ENCODE assay signal across 30 cellular contexts in genomic region chr19:4493929-4494690, GRCh38. TPM values are rescaled to one million over a fixed set of nuclear protein-coding genes. Genes with fewer than 3 reads are reported as not detected.
"Had no signal": no experiment of that assay in that cellular context is flagged by ENCODE, and none has a peak within 500 bp of the region (broad histone marks: within the 10 kb centered on the region; RNA-seq: fewer than 3 reads in every experiment).

No MANE protein-coding gene starts in this region.

- DNase-seq: activated CD4-positive, alpha-beta T cell treated with anti-CD3 and anti-CD28 coated beads, Interleukin-2, amount 10 ng/mL, durations not matched to agents 7 days and 5 days; activated CD8-positive, alpha-beta memory T cell treated with anti-CD3 and anti-CD28 coated beads, Interleukin-2, amount 10 ng/mL, durations not matched to agents 7 days and 5 days; activated CD8-positive, alpha-beta T cell treated with anti-CD3 and anti-CD28 coated beads for 36 hours; activated gamma-delta T cell; activated naive CD4-positive, alpha-beta T cell treated with anti-CD3 and anti-CD28 coated beads, Interleukin-2, amount 50 U/mL, for 16 hours; activated naive CD8-positive, alpha-beta T cell treated with anti-CD3 and anti-CD28 coated beads, Interleukin-2, amount 50 U/mL, for 24 hours; activated T-cell treated with anti-CD3 and anti-CD28 coated beads for 4 hours; brain microvascular endothelial cell; central memory CD4-positive, alpha-beta T cell; effector memory CD8-positive, alpha-beta T cell; hippocampal formation; kidney glomerular epithelial cell; naive thymus-derived CD8-positive, alpha-beta T cell; ovary; stimulated activated CD4-positive, alpha-beta T cell treated with anti-CD3 and anti-CD28 coated beads, Interleukin-1b, Interleukin-23, amount 100 ng/mL, for 48 hours; substantia nigra; tibial artery had no signal

- H3K27ac ChIP-seq: ascending aorta, brain microvascular endothelial cell, esophagus muscularis mucosa, left lung, neural progenitor cell, ovary, prostate gland, skin epidermis, tibial artery, VCaP had no signal

- ATAC-seq: activated CD4-positive, CD25-positive, alpha-beta regulatory T cell treated with anti-CD3 and anti-CD28 coated beads, Interleukin-2, amount 50 U/mL, for 24 hours; activated CD8-positive, alpha-beta memory T cell treated with anti-CD3 and anti-CD28 coated beads, Interleukin-2, amount 10 ng/mL, durations not matched to agents 7 days and 5 days; activated CD8-positive, alpha-beta T cell treated with anti-CD3 and anti-CD28 coated beads for 36 hours; activated naive CD8-positive, alpha-beta T cell treated with anti-CD3 and anti-CD28 coated beads, Interleukin-2, amount 50 U/mL, for 24 hours; effector memory CD8-positive, alpha-beta T cell; left lung; naive thymus-derived CD8-positive, alpha-beta T cell had no signal

- H3K4me1 ChIP-seq: ascending aorta, esophagus muscularis mucosa, left lung, neural progenitor cell, prostate gland, tibial artery had no signal

- H3K27me3 Mint-ChIP-seq: activated CD4-positive, alpha-beta T cell treated with anti-CD3 and anti-CD28 coated beads, Interleukin-2, amount 10 ng/mL, durations not matched to agents 7 days and 5 days; activated CD8-positive, alpha-beta memory T cell treated with anti-CD3 and anti-CD28 coated beads, Interleukin-2, amount 10 ng/mL, durations not matched to agents 7 days and 5 days; activated CD8-positive, alpha-beta T cell treated with anti-CD3 and anti-CD28 coated beads for 36 hours; activated naive CD8-positive, alpha-beta T cell treated with anti-CD3 and anti-CD28 coated beads, Interleukin-2, amount 50 U/mL, for 24 hours; effector memory CD8-positive, alpha-beta T cell; naive thymus-derived CD8-positive, alpha-beta T cell; stimulated activated naive CD8-positive, alpha-beta T cell treated with anti-CD3 and anti-CD28 coated beads, Interleukin-15, Interleukin-2, amounts not matched to agents 100 ng/mL and 50 ng/mL, for 24 hours had no signal

- H3K27ac Mint-ChIP-seq: activated CD4-positive, alpha-beta T cell treated with anti-CD3 and anti-CD28 coated beads, Interleukin-2, amount 10 ng/mL, durations not matched to agents 7 days and 5 days; activated CD8-positive, alpha-beta memory T cell treated with anti-CD3 and anti-CD28 coated beads, Interleukin-2, amount 10 ng/mL, durations not matched to agents 7 days and 5 days; activated CD8-positive, alpha-beta T cell treated with anti-CD3 and anti-CD28 coated beads for 36 hours; activated naive CD8-positive, alpha-beta T cell treated with anti-CD3 and anti-CD28 coated beads, Interleukin-2, amount 50 U/mL, for 24 hours; effector memory CD8-positive, alpha-beta T cell; mesothelial cell of epicardium; stimulated activated naive CD8-positive, alpha-beta T cell treated with anti-CD3 and anti-CD28 coated beads, Interleukin-15, Interleukin-2, amounts not matched to agents 100 ng/mL and 50 ng/mL, for 24 hours; T-helper 2 cell treated with Interferon-gamma antibody and Interleukin-4, amounts not matched to agents 5 μg/mL and 100 μg/mL, for 36 hours had no signal

- H3K4me1 Mint-ChIP-seq: activated CD4-positive, alpha-beta T cell treated with anti-CD3 and anti-CD28 coated beads, Interleukin-2, amount 10 ng/mL, durations not matched to agents 7 days and 5 days; activated CD8-positive, alpha-beta memory T cell treated with anti-CD3 and anti-CD28 coated beads, Interleukin-2, amount 10 ng/mL, durations not matched to agents 7 days and 5 days; activated naive CD8-positive, alpha-beta T cell treated with anti-CD3 and anti-CD28 coated beads, Interleukin-2, amount 50 U/mL, for 24 hours; mesothelial cell of epicardium; naive thymus-derived CD8-positive, alpha-beta T cell; neural progenitor cell had no signal

- H3K9me3 Mint-ChIP-seq: activated CD4-positive, alpha-beta T cell treated with anti-CD3 and anti-CD28 coated beads, Interleukin-2, amount 10 ng/mL, durations not matched to agents 7 days and 5 days; activated CD8-positive, alpha-beta T cell treated with anti-CD3 and anti-CD28 coated beads for 36 hours; activated naive CD8-positive, alpha-beta T cell treated with anti-CD3 and anti-CD28 coated beads, Interleukin-2, amount 50 U/mL, for 24 hours; effector memory CD8-positive, alpha-beta T cell; mesothelial cell of epicardium; naive thymus-derived CD8-positive, alpha-beta T cell; neural progenitor cell; stimulated activated naive CD8-positive, alpha-beta T cell treated with anti-CD3 and anti-CD28 coated beads, Interleukin-15, Interleukin-2, amounts not matched to agents 100 ng/mL and 50 ng/mL, for 24 hours; T-helper 2 cell treated with Interferon-gamma antibody and Interleukin-4, amounts not matched to agents 5 μg/mL and 100 μg/mL, for 36 hours had no signal

- H3K36me3 ChIP-seq: neural progenitor cell, ovary had no signal

- H3K4me3 ChIP-seq: ascending aorta, esophagus muscularis mucosa, left lung, lung, neural progenitor cell, ovary, prostate gland, skin epidermis, tibial artery had no signal

- H3K9me3 ChIP-seq: ascending aorta, esophagus muscularis mucosa, left lung, ovary, prostate gland, tibial artery had no signal

- H3K27me3 ChIP-seq: ascending aorta, brain microvascular endothelial cell, esophagus muscularis mucosa, left lung, neural progenitor cell, ovary, tibial artery had no signal

- H3K4me3 Mint-ChIP-seq: activated CD4-positive, alpha-beta T cell treated with anti-CD3 and anti-CD28 coated beads, Interleukin-2, amount 10 ng/mL, durations not matched to agents 7 days and 5 days; activated CD8-positive, alpha-beta memory T cell treated with anti-CD3 and anti-CD28 coated beads, Interleukin-2, amount 10 ng/mL, durations not matched to agents 7 days and 5 days; activated CD8-positive, alpha-beta T cell treated with anti-CD3 and anti-CD28 coated beads for 36 hours; activated naive CD8-positive, alpha-beta T cell treated with anti-CD3 and anti-CD28 coated beads, Interleukin-2, amount 50 U/mL, for 24 hours; effector memory CD8-positive, alpha-beta T cell; mesothelial cell of epicardium; naive thymus-derived CD8-positive, alpha-beta T cell; neural progenitor cell; stimulated activated naive CD8-positive, alpha-beta T cell treated with anti-CD3 and anti-CD28 coated beads, Interleukin-15, Interleukin-2, amounts not matched to agents 100 ng/mL and 50 ng/mL, for 24 hours; T-helper 2 cell treated with Interferon-gamma antibody and Interleukin-4, amounts not matched to agents 5 μg/mL and 100 μg/mL, for 36 hours had no signal

RNA-seq across cellular contexts. Expression of gene PLIN4, which starts 24.2 kb away (rescaled TPM):
- total RNA-seq: activated CD4-positive, alpha-beta T cell treated with anti-CD3 and anti-CD28 coated beads, Interleukin-2, amount 10 ng/mL, durations not matched to agents 7 days and 5 days; activated CD8-positive, alpha-beta memory T cell treated with anti-CD3 and anti-CD28 coated beads, Interleukin-2, amount 10 ng/mL, durations not matched to agents 7 days and 5 days; endothelial cell of umbilical vein had no signal

RNA-seq across cellular contexts. Expression of gene PLIN5, which starts 40.9 kb away (rescaled TPM):
- total RNA-seq: activated CD4-positive, alpha-beta T cell treated with anti-CD3 and anti-CD28 coated beads, Interleukin-2, amount 10 ng/mL, durations not matched to agents 7 days and 5 days; activated CD8-positive, alpha-beta memory T cell treated with anti-CD3 and anti-CD28 coated beads, Interleukin-2, amount 10 ng/mL, durations not matched to agents 7 days and 5 days had no signal

RNA-seq across cellular contexts. Expression of gene LRG1, which starts 45.7 kb away (rescaled TPM):
- total RNA-seq: naive thymus-derived CD8-positive, alpha-beta T cell had no signal
